In the genomic region with DNA sequence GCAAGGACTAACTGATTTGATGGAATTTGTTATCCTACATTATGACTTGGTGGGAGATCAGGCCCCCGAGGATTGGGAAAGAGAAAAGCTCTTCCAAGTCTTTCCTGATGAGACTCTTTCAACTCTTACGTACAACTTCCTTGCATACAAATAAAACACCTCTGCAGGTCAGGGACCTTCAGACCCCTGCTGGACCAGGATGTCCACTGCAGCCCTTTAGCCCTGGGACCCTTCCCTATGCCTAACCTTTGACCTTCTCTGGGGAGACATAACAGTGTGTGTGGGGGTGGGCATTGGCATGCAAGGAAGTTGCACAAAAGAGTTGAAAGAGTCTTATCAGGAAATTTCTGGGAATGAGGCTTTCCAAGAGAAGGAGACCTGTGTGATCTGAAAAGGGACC, we compare ENCODE assay signal across 23 cellular contexts.
DNase-seq lines count a peak whose midpoint lies in the region; ATAC-seq, FAIRE-seq and TF ChIP-seq lines count a peak whose summit lies in the region.
"Had no signal": no experiment of that assay in that cellular context is flagged by ENCODE, and none has a peak within 500 bp of the region (broad histone marks: within the 10 kb centered on the region; RNA-seq: fewer than 3 reads in every experiment).

No MANE protein-coding gene starts in this region.

- 59% methylated on average over 2 of the region's 2 CpGs; no CpG with 5 or more reads in 1 of the 2 experiments for WGBS in H1 (ENCODE audit: extremely low coverage in 1 of 2, insufficient coverage in 1 of 2, insufficient read length in 1 of 2, insufficient replicate concordance in 2 of 2, low coverage in 1 of 2, low lambda C conversion rate in 2 of 2, missing lambda C conversion rate in 1 of 2), 2 experiments

- H3K9me3 ChIP-seq in H1 (ENCODE audit: insufficient read depth in 2 of 2, low read depth in 1 of 2, low read length in 1 of 2) (no peaks in the 10 kb centered on the region), mucosa of descending colon (peaks cover 28% of the 10 kb centered on the region)

- TF ChIP-seq RAD21 in H1 (IDR thresholded peaks at IDR 0.05 in 1 of 2, conservative IDR thresholded peaks at IDR 0.05 in 1 of 2; ENCODE audit: low read depth in 2 of 2, low read length in 2 of 2): peak in 1 of 2 experiments; percentile 40; a peak in 2 of 4 replicates

- FAIRE-seq in H1 (lab: Jason Lieb, UNC): no peak
- FAIRE-seq: A204.1, GM12891, GM18507 had no signal

- CTCF ChIA-PET in H1 (lab: Charles Lee; ENCODE audit: partially characterized antibody): interaction anchor here (0.7 to 1.5 kb wide), 3 partner anchors 9 to 193 kb away, joined by 3 read pairs; no protein-coding TSS in a partner anchor

- H3K9me3 Mint-ChIP-seq in progenitor cell of endocrine pancreas (ENCODE audit: low read depth): peaks cover 7% of the 10 kb centered on the region

- H2BK120ac ChIP-seq in H1 (replicated peaks; ENCODE audit: low read depth, low read length): no peak overlapping the region

- ATAC-seq in mucosa of descending colon (no peak), GM18861 (IDR thresholded peaks at IDR 0.05; ENCODE audit: unreplicated experiment) (no peak)
- ATAC-seq: CD8-positive, alpha-beta T cell; HCT116 had no signal

- TF ChIP-seq EP300 in H1 (IDR thresholded peaks at IDR 0.05; ENCODE audit: borderline replicate concordance in 1 of 2, low read depth in 2 of 2, low read length in 2 of 2): no peak

- H3K14ac ChIP-seq in H1 (ENCODE audit: insufficient read length): no peak overlapping the region

- H3K27me3 ChIP-seq in H1 (replicated peaks in 1 of 4; ENCODE audit: control insufficient read depth in 3 of 4, extremely low read depth in 1 of 4, insufficient read depth in 3 of 4, low read length in 3 of 4): no peaks in the 10 kb centered on the region
- H3K27me3 ChIP-seq: BLaER1 had no signal

- no peak overlapping the region for H3K18ac ChIP-seq in H1 (ENCODE audit: extremely low read depth, low read length)

- DNase-seq in ELF-1 (ENCODE audit: low read depth, low spot score) (peak; percentile 49), H1 (ENCODE audit: low read depth in 1 of 2, low spot score in 2 of 2) (peak in 1 of 2 experiments; percentile 45), iPS-NIHi7 (ENCODE audit: extremely low spot score) (peak; percentile 36), progenitor cell of endocrine pancreas (ENCODE audit: low spot score, unreplicated experiment) (no peak), mucosa of descending colon (no peak), NCI-H526 treated with DMSO at 0.1 percent for 48 hours (lab: John Stamatoyannopoulos, UW) (no peak)
- DNase-seq: Caco-2; CD4-positive, CD25-positive, alpha-beta regulatory T cell; CD8-positive, alpha-beta T cell; DMS153; DND-41; GDM1; GOT3; H7 had no signal

- H3K27me3 Mint-ChIP-seq in progenitor cell of endocrine pancreas: peaks cover 10% of the 10 kb centered on the region
- H3K27me3 Mint-ChIP-seq: B cell; CD4-positive, CD25-positive, alpha-beta regulatory T cell had no signal

- no peak overlapping the region for H3K23ac ChIP-seq in H1 (ENCODE audit: insufficient read length)

- no peak overlapping the region for H2BK12ac ChIP-seq in H1 (ENCODE audit: low read depth, low read length)

- H4K91ac ChIP-seq in H1 (replicated peaks; ENCODE audit: insufficient read length, low read length): no peak overlapping the region

- H4K20me1 ChIP-seq in H1 (replicated peaks in 1 of 2; ENCODE audit: control insufficient read depth in 1 of 2, insufficient read depth in 2 of 2, low read length in 2 of 2): no peaks in the 10 kb centered on the region
- H4K20me1 ChIP-seq: BLaER1 had no signal

- no peaks in the 10 kb centered on the region for H3K79me1 ChIP-seq in H1 (ENCODE audit: low read depth, low read length)

- H3K56ac ChIP-seq in H1 (replicated peaks; ENCODE audit: insufficient read length, low read depth, low read length): no peak overlapping the region

- no peak for TF ChIP-seq POLR2A in H1 (IDR thresholded peaks at IDR 0.05; ENCODE audit: control extremely low read depth in 1 of 2, low read depth in 2 of 2, low read length in 2 of 2)

- no peaks in the 10 kb centered on the region for H3K23me2 ChIP-seq in H1 (ENCODE audit: low read depth, low read length)

- no peak overlapping the region for H3K9ac ChIP-seq in H1 (replicated peaks in 1 of 4; ENCODE audit: extremely low read depth in 1 of 4, low read depth in 3 of 4, low read length in 3 of 4)
- H3K9ac ChIP-seq: BLaER1 had no signal

- intact Hi-C loops in mucosa of descending colon (cut with DNase I, micrococcal nuclease): no loop called here

- no peak overlapping the region for H2AK5ac ChIP-seq in H1 (ENCODE audit: low read depth, low read length)

- TF ChIP-seq CTCF in H1 (IDR thresholded peaks at IDR 0.05; ENCODE audit: control extremely low read depth in 1 of 3, insufficient read depth in 1 of 3, low read depth in 1 of 3, low read length in 3 of 3) (peak in 2 of 3 experiments; percentile 13 to 43; a peak in 2 of 4 replicates), progenitor cell of endocrine pancreas (IDR thresholded peaks at IDR 0.05; ENCODE audit: unreplicated experiment) (peak; percentile 15), mucosa of descending colon (IDR thresholded peaks at IDR 0.05) (no peak)

- no peak overlapping the region for H2BK15ac ChIP-seq in H1 (ENCODE audit: low read length)

- POLR2A ChIA-PET in H1 (lab: Charles Lee; ENCODE audit: partially characterized antibody): no interaction called here

- H3K36me3 ChIP-seq in H1 (ENCODE audit: control insufficient read depth in 2 of 4, insufficient read depth in 4 of 4, low read length in 3 of 4) (no peaks in the 10 kb centered on the region), mucosa of descending colon (ENCODE audit: low read depth) (no peaks in the 10 kb centered on the region)
- H3K36me3 ChIP-seq: BLaER1 had no signal

- no peak overlapping the region for H3K4me2 ChIP-seq in H1 (ENCODE audit: insufficient read depth in 1 of 2, low read depth in 2 of 2, low read length in 2 of 2)
- H3K4me2 ChIP-seq: BLaER1 had no signal

- no peak overlapping the region for H4K8ac ChIP-seq in H1 (ENCODE audit: extremely low read depth, insufficient read depth, low read length)

- H3K36me3 Mint-ChIP-seq in progenitor cell of endocrine pancreas (ENCODE audit: insufficient read depth): no peaks in the 10 kb centered on the region
- H3K36me3 Mint-ChIP-seq: CD4-positive, CD25-positive, alpha-beta regulatory T cell; CD8-positive, alpha-beta T cell had no signal

- peaks cover 12% of the 10 kb centered on the region for H3K4me1 Mint-ChIP-seq in progenitor cell of endocrine pancreas (ENCODE audit: low read depth)
- H3K4me1 Mint-ChIP-seq: B cell; CD4-positive, CD25-positive, alpha-beta regulatory T cell had no signal

- no peaks in the 10 kb centered on the region for H3K4me1 ChIP-seq in H1 (replicated peaks in 1 of 4; ENCODE audit: control insufficient read depth in 3 of 4, insufficient read depth in 4 of 4, low read length in 3 of 4)
- no peaks in the 10 kb centered on the region for H3K4me1 ChIP-seq in mucosa of descending colon (ENCODE audit: low read depth)
- H3K4me1 ChIP-seq: BLaER1, Caco-2 had no signal

- H2BK20ac ChIP-seq in H1 (ENCODE audit: low read length): no peak overlapping the region

- H2AFZ ChIP-seq in H1 (ENCODE audit: low read length): no peak overlapping the region

- H3K4me3 ChIP-seq in H1 (ENCODE audit: extremely low read depth in 1 of 4, insufficient read depth in 2 of 4, low read depth in 3 of 4, low read length in 4 of 4) (no peak overlapping the region), mucosa of descending colon (no peak overlapping the region)
- H3K4me3 ChIP-seq: BLaER1 had no signal

- H3K27ac ChIP-seq in H1 (ENCODE audit: low read depth, low read length): no peak overlapping the region
- H3K27ac ChIP-seq: 22Rv1, BLaER1, C4-2B had no signal

- no peak overlapping the region for H3K4me3 Mint-ChIP-seq in progenitor cell of endocrine pancreas (ENCODE audit: low read depth)
- H3K4me3 Mint-ChIP-seq: B cell; CD4-positive, CD25-positive, alpha-beta regulatory T cell; CD8-positive, alpha-beta T cell had no signal

- no peak overlapping the region for H3K27ac Mint-ChIP-seq in progenitor cell of endocrine pancreas
- H3K27ac Mint-ChIP-seq: B cell; CD4-positive, CD25-positive, alpha-beta regulatory T cell; CD8-positive, alpha-beta T cell had no signal

- no peak overlapping the region for H2BK5ac ChIP-seq in H1 (ENCODE audit: low read depth, low read length)

- H3K79me2 ChIP-seq in H1 (ENCODE audit: control insufficient read depth in 1 of 2, insufficient read depth in 2 of 2, low read length in 2 of 2): no peaks in the 10 kb centered on the region

- H3K4ac ChIP-seq in H1 (replicated peaks; ENCODE audit: insufficient read length, low read depth, low read length): no peak overlapping the region

- H4K5ac ChIP-seq in H1 (ENCODE audit: insufficient read length, low read depth, low read length): no peak overlapping the region

TF ChIP-seq in H1, 55 proteins besides CTCF, POLR2A, EP300 and RAD21 (continues in another document):
- TF ChIP-seq SIX5 (IDR thresholded peaks at IDR 0.05; ENCODE audit: low read depth, low read length) (no peak), BACH1 (IDR thresholded peaks at IDR 0.05; ENCODE audit: low read length) (no peak), FOSL1 (IDR thresholded peaks at IDR 0.05; ENCODE audit: insufficient read depth, low read depth, low read length) (no peak), TCF12 (IDR thresholded peaks at IDR 0.05; ENCODE audit: low read depth, low read length) (no peak), POU5F1 (IDR thresholded peaks at IDR 0.05; ENCODE audit: low read depth, low read length) (no peak), HDAC6 (IDR thresholded peaks at IDR 0.05; ENCODE audit: low read depth, low read length) (no peak), NANOG (IDR thresholded peaks at IDR 0.05; ENCODE audit: insufficient read depth, low read depth, low read length, poor library complexity, severe bottlenecking) (no peak), TAF1 (IDR thresholded peaks at IDR 0.05; ENCODE audit: low read depth, low read length) (no peak), EZH2 (IDR thresholded peaks at IDR 0.05; ENCODE audit: low read depth, low read length, severe bottlenecking) (no peak), EGR1 (IDR thresholded peaks at IDR 0.05; ENCODE audit: borderline replicate concordance, low read depth, low read length) (no peak), RNF2 (IDR thresholded peaks at IDR 0.05; ENCODE audit: borderline replicate concordance, low read depth, low read length, missing control alignments, poor library complexity, severe bottlenecking) (no peak), CEBPB (IDR thresholded peaks at IDR 0.05; ENCODE audit: low read depth, low read length) (no peak), RXRA (IDR thresholded peaks at IDR 0.05; ENCODE audit: insufficient read depth, low read depth, low read length) (no peak), MAFK (IDR thresholded peaks at IDR 0.05; ENCODE audit: low read depth, low read length) (no peak)
- TF ChIP-seq, protein P1, sequence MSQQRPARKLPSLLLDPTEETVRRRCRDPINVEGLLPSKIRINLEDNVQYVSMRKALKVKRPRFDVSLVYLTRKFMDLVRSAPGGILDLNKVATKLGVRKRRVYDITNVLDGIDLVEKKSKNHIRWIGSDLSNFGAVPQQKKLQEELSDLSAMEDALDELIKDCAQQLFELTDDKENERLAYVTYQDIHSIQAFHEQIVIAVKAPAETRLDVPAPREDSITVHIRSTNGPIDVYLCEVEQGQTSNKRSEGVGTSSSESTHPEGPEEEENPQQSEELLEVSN (IDR thresholded peaks at IDR 0.05): no peak

Comparison
In these comparisons a context has a peak if more than half of its experiments do, and no peak if none do; other contexts are left out.
1. DNase-seq: peak in ELF-1 (single experiment) and iPS-NIHi7 (single experiment); none in progenitor cell of endocrine pancreas (single experiment), mucosa of descending colon (0 of 3) and NCI-H526 treated with DMSO at 0.1 percent for 48 hours (single experiment).